ENCODE assay signal across 13 cellular contexts in the genomic region with DNA sequence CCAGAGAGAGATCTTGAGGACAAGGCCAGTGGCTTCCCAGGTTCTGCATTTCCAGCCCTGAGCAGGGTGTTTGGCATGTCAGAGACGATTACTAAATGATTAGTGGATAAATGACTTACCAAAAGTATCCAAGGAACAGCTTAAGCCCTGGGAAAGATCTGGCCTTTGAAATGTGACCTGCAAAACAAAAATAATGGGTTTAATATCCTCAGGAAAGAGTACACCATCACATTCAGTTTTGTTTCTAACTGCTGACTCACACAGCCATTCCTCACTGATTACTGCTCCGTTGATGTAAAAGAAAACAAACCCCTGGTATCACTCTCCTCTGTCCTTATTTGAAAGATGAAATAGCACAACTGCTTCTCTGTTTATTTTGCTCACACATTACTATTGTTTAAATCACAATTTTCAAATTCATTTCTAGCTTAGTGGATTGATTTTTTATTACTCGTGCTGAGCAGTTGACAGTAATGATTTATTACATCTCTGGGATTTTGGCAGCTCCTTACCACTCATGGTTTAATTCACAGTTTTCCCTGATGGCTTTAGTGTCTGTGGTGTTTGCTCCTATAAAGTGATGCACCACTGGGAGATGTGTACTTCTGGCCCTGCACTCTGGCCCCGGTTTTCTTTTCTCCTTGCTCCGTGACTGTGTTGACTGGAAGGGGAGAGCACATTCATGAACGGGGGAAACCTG.
DNase-seq lines count a peak whose midpoint lies in the region; ATAC-seq and TF ChIP-seq lines count a peak whose summit lies in the region.
"Had no signal": no experiment of that assay in that cellular context is flagged by ENCODE, and none has a peak within 500 bp of the region (broad histone marks: within the 10 kb centered on the region; RNA-seq: fewer than 3 reads in every experiment).

No MANE protein-coding gene starts in this region.

- no peak for ATAC-seq in CD4-positive, alpha-beta T cell (ENCODE audit: poor library complexity)
- ATAC-seq in HG03432 (IDR thresholded peaks at IDR 0.05; ENCODE audit: unreplicated experiment), result no peak
- ATAC-seq: activated CD8-positive, alpha-beta memory T cell treated with anti-CD3 and anti-CD28 coated beads, Interleukin-2, amount 10 ng/mL, durations not matched to agents 7 days and 5 days; left colon had no signal

- H3K4me3 ChIP-seq in ACC112 (ENCODE audit: low read depth, low read length) (peak overlapping the region; percentile 58), MG63 (no peak overlapping the region), adipocyte (ENCODE audit: low read length) (peak overlapping the region; percentile 24)
- H3K4me3 ChIP-seq: thyroid gland had no signal

- DNase-seq in MG63 (peak; percentile 49), adipocyte (ENCODE audit: low read depth) (peak; percentile 60), kidney tubule cell (ENCODE audit: low spot score) (peak; percentile 61), NCI-H2107 treated with DMSO at 0.1 percent for 48 hours (lab: John Stamatoyannopoulos, UW; ENCODE audit: unreplicated experiment) (no peak), MV-4-11 (lab: John Stamatoyannopoulos, UW) (no peak)
- no peak for DNase-seq in CD4-positive, alpha-beta T cell
- DNase-seq: activated CD8-positive, alpha-beta memory T cell treated with anti-CD3 and anti-CD28 coated beads, Interleukin-2, amount 10 ng/mL, durations not matched to agents 7 days and 5 days; left colon; thyroid gland had no signal

- peaks cover 32% of the 10 kb centered on the region for H3K4me1 ChIP-seq in ACC112 (ENCODE audit: control insufficient read depth, insufficient read depth, low read length, unreplicated experiment)
- no peaks in the 10 kb centered on the region for H3K4me1 ChIP-seq in adipocyte (ENCODE audit: control insufficient read depth, insufficient read depth, low read length)
- H3K4me1 ChIP-seq: thyroid gland had no signal

- H3K4me1 Mint-ChIP-seq in CD4-positive, alpha-beta T cell (ENCODE audit: low read depth), result no peaks in the 10 kb centered on the region
- H3K4me1 Mint-ChIP-seq: activated CD8-positive, alpha-beta memory T cell treated with anti-CD3 and anti-CD28 coated beads, Interleukin-2, amount 10 ng/mL, durations not matched to agents 7 days and 5 days had no signal

- H3K9me3 ChIP-seq in MG63, result no peaks in the 10 kb centered on the region
- no peaks in the 10 kb centered on the region for H3K9me3 ChIP-seq in adipocyte (ENCODE audit: control insufficient read depth, low read length)
- H3K9me3 ChIP-seq in CD4-positive, alpha-beta T cell (ENCODE audit: control insufficient read depth, low read length), result no peaks in the 10 kb centered on the region
- H3K9me3 ChIP-seq: thyroid gland had no signal

- no peaks in the 10 kb centered on the region for H3K79me2 ChIP-seq in ACC112 (ENCODE audit: control insufficient read depth, insufficient read depth, low read length, unreplicated experiment)

- no peak overlapping the region for H3K27ac Mint-ChIP-seq in CD4-positive, alpha-beta T cell
- H3K27ac Mint-ChIP-seq: activated CD8-positive, alpha-beta memory T cell treated with anti-CD3 and anti-CD28 coated beads, Interleukin-2, amount 10 ng/mL, durations not matched to agents 7 days and 5 days; dendritic cell treated with granulocyte-macrophage colony-stimulating factor and Interleukin-4, amounts not matched to agents 40 ng/mL and 50 ng/mL, for 4 days had no signal

- H3K27ac ChIP-seq in ACC112 (ENCODE audit: low read depth, low read length), result peak overlapping the region; percentile 96
- no peak overlapping the region for H3K27ac ChIP-seq in CD4-positive, alpha-beta T cell (ENCODE audit: low read depth, low read length)
- H3K27ac ChIP-seq: KMS-11, thyroid gland had no signal

- intact Hi-C loops in CD4-positive, alpha-beta T cell (cut with DNase I, micrococcal nuclease), result no loop called here

- no peaks in the 10 kb centered on the region for H3K9me3 Mint-ChIP-seq in CD4-positive, alpha-beta T cell
- H3K9me3 Mint-ChIP-seq: dendritic cell treated with granulocyte-macrophage colony-stimulating factor and Interleukin-4, amounts not matched to agents 40 ng/mL and 50 ng/mL, for 4 days had no signal

- H3K27me3 Mint-ChIP-seq in CD4-positive, alpha-beta T cell, result no peaks in the 10 kb centered on the region
- H3K27me3 Mint-ChIP-seq: activated CD8-positive, alpha-beta memory T cell treated with anti-CD3 and anti-CD28 coated beads, Interleukin-2, amount 10 ng/mL, durations not matched to agents 7 days and 5 days; dendritic cell treated with granulocyte-macrophage colony-stimulating factor and Interleukin-4, amounts not matched to agents 40 ng/mL and 50 ng/mL, for 4 days had no signal

- no peak overlapping the region for H3K4me3 Mint-ChIP-seq in CD4-positive, alpha-beta T cell
- H3K4me3 Mint-ChIP-seq: activated CD8-positive, alpha-beta memory T cell treated with anti-CD3 and anti-CD28 coated beads, Interleukin-2, amount 10 ng/mL, durations not matched to agents 7 days and 5 days; dendritic cell treated with granulocyte-macrophage colony-stimulating factor and Interleukin-4, amounts not matched to agents 40 ng/mL and 50 ng/mL, for 4 days had no signal

- POLR2A ChIA-PET in CD4-positive, alpha-beta T cell (lab: Charles Lee), result no interaction called here

- H3K27me3 ChIP-seq in ACC112 (ENCODE audit: insufficient read depth, low read length) (no peaks in the 10 kb centered on the region), MG63 (no peaks in the 10 kb centered on the region), adipocyte (replicated peaks; ENCODE audit: control insufficient read depth, insufficient read depth, low read length) (no peaks in the 10 kb centered on the region)
- H3K27me3 ChIP-seq in CD4-positive, alpha-beta T cell (ENCODE audit: control insufficient read depth, insufficient read depth, low read length), result no peaks in the 10 kb centered on the region
- H3K27me3 ChIP-seq: thyroid gland had no signal

- TF ChIP-seq CTCF in CD4-positive, alpha-beta T cell (IDR thresholded peaks at IDR 0.05), result no peak

- peak overlapping the region; percentile 89 for H2AFZ ChIP-seq in ACC112 (ENCODE audit: low read length, unreplicated experiment)

- CTCF ChIA-PET in CD4-positive, alpha-beta T cell (lab: Charles Lee), result no interaction called here

- H3K36me3 Mint-ChIP-seq in CD4-positive, alpha-beta T cell (ENCODE audit: low read depth), result no peaks in the 10 kb centered on the region
- H3K36me3 Mint-ChIP-seq: activated CD8-positive, alpha-beta memory T cell treated with anti-CD3 and anti-CD28 coated beads, Interleukin-2, amount 10 ng/mL, durations not matched to agents 7 days and 5 days had no signal

- H3K9ac ChIP-seq in adipocyte (ENCODE audit: low read length), result no peak overlapping the region
- H3K9ac ChIP-seq: KMS-11 had no signal

- H3K36me3 ChIP-seq in ACC112 (ENCODE audit: insufficient read depth, low read length) (no peaks in the 10 kb centered on the region), MG63 (no peaks in the 10 kb centered on the region), adipocyte (ENCODE audit: control insufficient read depth, insufficient read depth, low read length, severe bottlenecking) (no peaks in the 10 kb centered on the region)
- H3K36me3 ChIP-seq: thyroid gland had no signal

Comparison
In these comparisons a context has a peak if more than half of its experiments do, and no peak if none do; other contexts are left out.
1. DNase-seq: peak in MG63 (single experiment), adipocyte (single experiment) and kidney tubule cell (single experiment); none in CD4-positive, alpha-beta T cell (0 of 10), NCI-H2107 treated with DMSO at 0.1 percent for 48 hours (single experiment) and MV-4-11 (single experiment).